Comparison of ENCODE assay signal across 26 cellular contexts in genomic region chr10:28775773-28776172, GRCh38.
"Had no signal": no experiment of that assay in that cellular context is flagged by ENCODE, and none has a peak within 500 bp of the region (broad histone marks: within the 10 kb centered on the region; RNA-seq: fewer than 3 reads in every experiment).

No MANE protein-coding gene starts in this region.

- H3K27ac ChIP-seq: coronary artery, dorsolateral prefrontal cortex, esophagus muscularis mucosa, foreskin keratinocyte, gastroesophageal sphincter, heart left ventricle, hepatocyte, left lung, lower lobe of right lung had no signal

- DNase-seq: dermis blood vessel endothelial cell; dorsolateral prefrontal cortex; effector CD4-positive, alpha-beta T cell; effector memory CD4-positive, alpha-beta T cell; foreskin keratinocyte; heart left ventricle; hypothalamus; immature natural killer cell; islet precursor cell; kidney; kidney glomerular epithelial cell; left colon; left ventricle myocardium superior; lower lobe of right lung; mesenchymal stem cell; mucosa of descending colon; naive B cell had no signal

- H3K4me3 ChIP-seq: coronary artery, dorsolateral prefrontal cortex, esophagus muscularis mucosa, gastroesophageal sphincter, heart left ventricle, hepatocyte, left lung, lower lobe of right lung, mucosa of descending colon had no signal

- H3K36me3 Mint-ChIP-seq: immature natural killer cell, mesothelial cell of epicardium, naive B cell had no signal

- ATAC-seq: foreskin keratinocyte, gastroesophageal sphincter, heart left ventricle, left colon, left ventricle myocardium superior, mucosa of descending colon had no signal

- H3K4me2 ChIP-seq: hepatocyte had no signal

- H3K27me3 ChIP-seq: dorsolateral prefrontal cortex, esophagus muscularis mucosa, foreskin keratinocyte, gastroesophageal sphincter, heart left ventricle, hepatocyte, left lung had no signal

- FAIRE-seq: colon, endothelial cell of umbilical vein, frontal cortex, kidney had no signal

- H3K4me1 Mint-ChIP-seq: naive B cell had no signal

- H3K9me3 ChIP-seq: esophagus muscularis mucosa, gastroesophageal sphincter, heart left ventricle, left lung, lower lobe of right lung, mucosa of descending colon had no signal

- H3K27ac Mint-ChIP-seq: immature natural killer cell, naive B cell had no signal

- H3K4me1 ChIP-seq: esophagus muscularis mucosa, foreskin keratinocyte, gastroesophageal sphincter, heart left ventricle, left lung, lower lobe of right lung had no signal

- H3K36me3 ChIP-seq: esophagus muscularis mucosa, gastroesophageal sphincter, heart left ventricle, left lung, lower lobe of right lung had no signal

- H3K79me2 ChIP-seq: hepatocyte had no signal

- H2AFZ ChIP-seq: hepatocyte had no signal

- H3K4me3 Mint-ChIP-seq: immature natural killer cell, mesothelial cell of epicardium had no signal
